Comparison of ENCODE assay signal across 11 cellular contexts in the genomic region with DNA sequence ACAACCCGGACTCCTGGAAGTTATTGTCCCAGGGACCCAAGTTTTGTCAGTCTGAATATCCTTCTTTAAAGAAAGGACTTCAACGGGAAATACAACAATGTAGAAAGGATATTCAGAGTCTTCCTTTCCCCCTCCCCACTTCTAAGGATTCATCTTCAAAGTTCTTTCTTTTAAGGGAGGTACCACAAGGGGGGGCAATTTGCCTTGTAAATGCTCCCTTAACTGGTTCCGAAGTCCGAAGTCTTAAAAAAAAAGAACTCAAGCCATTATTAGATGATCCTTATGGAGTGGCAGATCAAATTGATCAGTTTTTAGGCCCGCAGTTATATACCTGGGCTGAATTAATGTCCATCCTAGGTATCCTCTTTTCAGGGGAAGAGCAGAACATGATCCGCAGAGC. TPM values are rescaled to one million over a fixed set of nuclear protein-coding genes. Genes with fewer than 3 reads are reported as not detected.
A peak's percentile ranks its signal among the peaks of the same experiment; 100 is the strongest.
DNase-seq lines count a peak whose midpoint lies in the region; ATAC-seq and TF ChIP-seq lines count a peak whose summit lies in the region.
"Had no signal": no experiment of that assay in that cellular context is flagged by ENCODE, and none has a peak within 500 bp of the region (broad histone marks: within the 10 kb centered on the region; RNA-seq: fewer than 3 reads in every experiment).

No MANE protein-coding gene starts in this region.

- no peaks in the 10 kb centered on the region for H4K20me1 ChIP-seq in DND-41 (ENCODE audit: insufficient read depth, low read length)

- no peaks in the 10 kb centered on the region for H3K36me3 ChIP-seq in DND-41 (ENCODE audit: insufficient read depth, low read length)

- no peaks in the 10 kb centered on the region for H3K27me3 ChIP-seq in DND-41 (ENCODE audit: insufficient read depth, low read length, poor library complexity)

- peaks cover 7% of the 10 kb centered on the region for H3K27me3 Mint-ChIP-seq in mesothelial cell of epicardium (ENCODE audit: low read depth)

- peak; percentile 26 for TF ChIP-seq CTCF in DND-41 (IDR thresholded peaks at IDR 0.05; ENCODE audit: borderline replicate concordance, extremely low read depth, low read length, poor library complexity, severe bottlenecking)
- TF ChIP-seq CTCF in choroid plexus epithelial cell (conservative IDR thresholded peaks at IDR 0.05; ENCODE audit: low read depth, low read length), result peak; percentile 39
- no peak for TF ChIP-seq CTCF in mesothelial cell of epicardium (IDR thresholded peaks at IDR 0.05; ENCODE audit: unreplicated experiment)

- peaks cover 67% of the 10 kb centered on the region for H3K9me3 ChIP-seq in DND-41 (ENCODE audit: insufficient read depth, low read length, severe bottlenecking)

- DNase-seq in DND-41, result no peak
- DNase-seq in Kasumi-1 (lab: John Stamatoyannopoulos, UW), result peak; percentile 13 to 43
- DNase-seq in choroid plexus epithelial cell (ENCODE audit: low read depth), result peak; percentile 49
- DNase-seq in myocyte (ENCODE audit: low read depth), result peak; percentile 33
- no peak for DNase-seq in mesothelial cell of epicardium (ENCODE audit: low spot score in 2 of 2, unreplicated experiment in 2 of 2)
- DNase-seq in kidney glomerular epithelial cell (lab: John Stamatoyannopoulos, UW), result no peak
- no peak for DNase-seq in NOMO-1 treated with DMSO at 0.1 percent for 48 hours (lab: John Stamatoyannopoulos, UW; ENCODE audit: unreplicated experiment)
- DNase-seq: activated CD4-positive, alpha-beta T cell treated with anti-CD3 and anti-CD28 coated beads, Interleukin-2, amount 10 ng/mL, durations not matched to agents 7 days and 5 days; NCI-H1048 had no signal

- H3K79me2 ChIP-seq in DND-41 (ENCODE audit: insufficient read depth, low read length), result no peaks in the 10 kb centered on the region

- H3K27ac ChIP-seq in DND-41 (ENCODE audit: low read length), result no peak overlapping the region

- H3K4me3 ChIP-seq in DND-41 (ENCODE audit: low read depth in 1 of 2, low read length in 2 of 2), result no peak overlapping the region
- H3K4me3 ChIP-seq in choroid plexus epithelial cell (ENCODE audit: low read depth, low read length), result no peak overlapping the region

- no peak overlapping the region for H3K4me2 ChIP-seq in DND-41 (ENCODE audit: insufficient read depth, low read length)

- peaks cover 76% of the 10 kb centered on the region for H3K9me3 Mint-ChIP-seq in mesothelial cell of epicardium

- ATAC-seq in DND-41 (ENCODE audit: insufficient read depth, low read depth) (no peak), GM18519 (IDR thresholded peaks at IDR 0.05; ENCODE audit: low FRiP score, unreplicated experiment) (no peak)

- no peak overlapping the region for H3K27ac Mint-ChIP-seq in mesothelial cell of epicardium
- H3K27ac Mint-ChIP-seq: activated CD4-positive, alpha-beta T cell treated with anti-CD3 and anti-CD28 coated beads, Interleukin-2, amount 10 ng/mL, durations not matched to agents 7 days and 5 days; activated naive CD8-positive, alpha-beta T cell had no signal

- H3K4me3 Mint-ChIP-seq in mesothelial cell of epicardium, result no peak overlapping the region
- H3K4me3 Mint-ChIP-seq: activated CD4-positive, alpha-beta T cell treated with anti-CD3 and anti-CD28 coated beads, Interleukin-2, amount 10 ng/mL, durations not matched to agents 7 days and 5 days; activated naive CD8-positive, alpha-beta T cell had no signal

- H3K36me3 Mint-ChIP-seq in mesothelial cell of epicardium, result no peaks in the 10 kb centered on the region

- no peak overlapping the region for H2AFZ ChIP-seq in DND-41 (ENCODE audit: low read depth, low read length)

- no peak overlapping the region for H3K9ac ChIP-seq in DND-41 (ENCODE audit: low read depth, low read length)

- H3K4me1 Mint-ChIP-seq in mesothelial cell of epicardium, result no peaks in the 10 kb centered on the region
- H3K4me1 Mint-ChIP-seq: activated CD4-positive, alpha-beta T cell treated with anti-CD3 and anti-CD28 coated beads, Interleukin-2, amount 10 ng/mL, durations not matched to agents 7 days and 5 days had no signal

- H3K4me1 ChIP-seq in DND-41 (ENCODE audit: insufficient read depth, low read length), result no peaks in the 10 kb centered on the region

RNA-seq across cellular contexts. Expression of a gene that starts 47.0 kb away (rescaled TPM):
- total RNA-seq in myocyte (210 and 313 TPM in 2 replicates), mesothelial cell of epicardium (45.4 to 49.1 TPM (median 47.1 TPM) in 3 replicates)
- polyA plus RNA-seq in myocyte (2012), result 190 TPM

Comparison
In these comparisons a context has a peak if more than half of its experiments do, and no peak if none do; other contexts are left out.
1. DNase-seq: peak in Kasumi-1 (2 of 2), choroid plexus epithelial cell (single experiment) and myocyte (single experiment); none in DND-41 (single experiment), mesothelial cell of epicardium (0 of 2), kidney glomerular epithelial cell (single experiment) and NOMO-1 treated with DMSO at 0.1 percent for 48 hours (single experiment).